In genomic region chr2:12721571-12722444, GRCh38 we compare ENCODE assay signal across 1 cellular context.
TF ChIP-seq lines count a peak whose summit lies in the region.

No MANE protein-coding gene starts in this region.

TF ChIP-seq in HepG2, 621 proteins besides CTCF, POLR2A, EP300 and RAD21 (continued from another document):
- TF ChIP-seq FLYWCH1 (CRISPR knock-in tag; IDR thresholded peaks at IDR 0.05): no peak
- TF ChIP-seq MXI1 (IDR thresholded peaks at IDR 0.05; ENCODE audit: borderline replicate concordance, low read depth, low read length): no peak
- TF ChIP-seq HIVEP1 (CRISPR knock-in tag; IDR thresholded peaks at IDR 0.05): no peak
